1 cellular context compared by ENCODE assay signal in the genomic region with DNA sequence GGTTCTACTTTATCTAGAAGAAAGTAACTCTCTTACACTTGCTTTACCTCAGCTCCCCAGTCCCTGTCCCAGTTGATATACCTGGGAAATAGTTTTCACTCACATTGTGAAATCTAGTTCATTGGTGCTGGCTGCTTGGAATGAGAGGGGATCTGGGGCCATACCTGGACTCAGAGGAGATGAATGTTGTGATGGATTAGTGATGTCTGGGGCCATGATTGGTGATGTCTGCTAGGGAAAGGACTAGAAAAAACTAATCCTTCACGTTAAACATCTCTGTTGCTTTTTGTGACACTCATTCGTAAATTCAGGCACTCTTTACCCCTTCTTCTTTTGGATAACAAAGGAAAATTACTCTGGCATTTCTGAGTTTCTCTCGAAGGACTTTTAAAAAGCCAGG.
TF ChIP-seq lines count a peak whose summit lies in the region.

No MANE protein-coding gene starts in this region.

TF ChIP-seq in HEK293, 187 proteins besides CTCF, POLR2A, EP300 and RAD21 (continued from another document):
- TF ChIP-seq, protein P1, sequence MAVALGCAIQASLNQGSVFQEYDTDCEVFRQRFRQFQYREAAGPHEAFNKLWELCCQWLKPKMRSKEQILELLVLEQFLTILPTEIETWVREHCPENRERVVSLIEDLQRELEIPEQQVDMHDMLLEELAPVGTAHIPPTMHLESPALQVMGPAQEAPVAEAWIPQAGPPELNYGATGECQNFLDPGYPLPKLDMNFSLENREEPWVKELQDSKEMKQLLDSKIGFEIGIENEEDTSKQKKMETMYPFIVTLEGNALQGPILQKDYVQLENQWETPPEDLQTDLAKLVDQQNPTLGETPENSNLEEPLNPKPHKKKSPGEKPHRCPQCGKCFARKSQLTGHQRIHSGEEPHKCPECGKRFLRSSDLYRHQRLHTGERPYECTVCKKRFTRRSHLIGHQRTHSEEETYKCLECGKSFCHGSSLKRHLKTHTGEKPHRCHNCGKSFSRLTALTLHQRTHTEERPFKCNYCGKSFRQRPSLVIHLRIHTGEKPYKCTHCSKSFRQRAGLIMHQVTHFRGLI (tag by site-specific recombination; IDR thresholded peaks at IDR 0.05) = no peak
- TF ChIP-seq ZFHX2 (tag by site-specific recombination; conservative IDR thresholded peaks at IDR 0.05) (no peak), RBAK (tag by site-specific recombination; IDR thresholded peaks at IDR 0.05) (no peak), SETDB1 (IDR thresholded peaks at IDR 0.05; ENCODE audit: insufficient read length, low read length) (peak; percentile 46)
- TF ChIP-seq, protein P2, sequence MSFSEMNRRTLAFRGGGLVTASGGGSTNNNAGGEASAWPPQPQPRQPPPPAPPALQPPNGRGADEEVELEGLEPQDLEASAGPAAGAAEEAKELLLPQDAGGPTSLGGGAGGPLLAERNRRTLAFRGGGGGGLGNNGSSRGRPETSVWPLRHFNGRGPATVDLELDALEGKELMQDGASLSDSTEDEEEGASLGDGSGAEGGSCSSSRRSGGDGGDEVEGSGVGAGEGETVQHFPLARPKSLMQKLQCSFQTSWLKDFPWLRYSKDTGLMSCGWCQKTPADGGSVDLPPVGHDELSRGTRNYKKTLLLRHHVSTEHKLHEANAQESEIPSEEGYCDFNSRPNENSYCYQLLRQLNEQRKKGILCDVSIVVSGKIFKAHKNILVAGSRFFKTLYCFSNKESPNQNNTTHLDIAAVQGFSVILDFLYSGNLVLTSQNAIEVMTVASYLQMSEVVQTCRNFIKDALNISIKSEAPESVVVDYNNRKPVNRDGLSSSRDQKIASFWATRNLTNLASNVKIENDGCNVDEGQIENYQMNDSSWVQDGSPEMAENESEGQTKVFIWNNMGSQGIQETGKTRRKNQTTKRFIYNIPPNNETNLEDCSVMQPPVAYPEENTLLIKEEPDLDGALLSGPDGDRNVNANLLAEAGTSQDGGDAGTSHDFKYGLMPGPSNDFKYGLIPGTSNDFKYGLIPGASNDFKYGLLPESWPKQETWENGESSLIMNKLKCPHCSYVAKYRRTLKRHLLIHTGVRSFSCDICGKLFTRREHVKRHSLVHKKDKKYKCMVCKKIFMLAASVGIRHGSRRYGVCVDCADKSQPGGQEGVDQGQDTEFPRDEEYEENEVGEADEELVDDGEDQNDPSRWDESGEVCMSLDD (tag by site-specific recombination; IDR thresholded peaks at IDR 0.05) = no peak
